Comparison of ENCODE assay signal across 9 cellular contexts in the genomic region with DNA sequence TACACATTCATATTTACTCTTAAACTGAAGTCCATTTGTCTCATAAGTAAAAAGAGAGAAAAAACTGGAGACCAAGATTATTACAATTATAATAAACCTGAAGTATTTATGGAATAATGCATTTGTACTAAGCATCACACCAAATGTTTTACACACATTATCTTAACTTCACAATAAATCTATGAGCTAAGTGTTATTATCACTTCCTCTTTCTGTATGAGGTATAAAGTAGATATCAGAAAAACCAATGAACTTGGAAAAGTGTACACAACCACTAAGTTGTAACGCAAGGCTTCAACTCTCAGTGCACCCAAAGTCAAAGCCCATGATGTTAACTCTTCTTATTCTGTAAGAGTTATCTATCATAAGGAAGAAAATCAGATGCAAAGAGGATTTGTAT.
"Had no signal": no experiment of that assay in that cellular context is flagged by ENCODE, and none has a peak within 500 bp of the region (broad histone marks: within the 10 kb centered on the region; RNA-seq: fewer than 3 reads in every experiment).

No MANE protein-coding gene starts in this region.

- H3K27ac ChIP-seq: HL-60, KMS-11 had no signal

- FAIRE-seq: HepG2, HTR-8/SVneo, K562 had no signal

- H3K4me3 Mint-ChIP-seq: IgD-negative memory B cell had no signal

- H3K4me1 Mint-ChIP-seq: IgD-negative memory B cell had no signal

- H3K36me3 Mint-ChIP-seq: IgD-negative memory B cell had no signal

- H3K4me3 ChIP-seq: K562 had no signal

- ATAC-seq: HepG2, K562 had no signal

- H3K4me2 ChIP-seq: KMS-11 had no signal

- DNase-seq: IMR-90, KBM-7, KG1 had no signal

- H3K27ac Mint-ChIP-seq: IgD-negative memory B cell had no signal

- H3K27me3 Mint-ChIP-seq: IgD-negative memory B cell had no signal

- H3K9ac ChIP-seq: KMS-11 had no signal
